13 cellular contexts compared by ENCODE assay signal in the genomic region with DNA sequence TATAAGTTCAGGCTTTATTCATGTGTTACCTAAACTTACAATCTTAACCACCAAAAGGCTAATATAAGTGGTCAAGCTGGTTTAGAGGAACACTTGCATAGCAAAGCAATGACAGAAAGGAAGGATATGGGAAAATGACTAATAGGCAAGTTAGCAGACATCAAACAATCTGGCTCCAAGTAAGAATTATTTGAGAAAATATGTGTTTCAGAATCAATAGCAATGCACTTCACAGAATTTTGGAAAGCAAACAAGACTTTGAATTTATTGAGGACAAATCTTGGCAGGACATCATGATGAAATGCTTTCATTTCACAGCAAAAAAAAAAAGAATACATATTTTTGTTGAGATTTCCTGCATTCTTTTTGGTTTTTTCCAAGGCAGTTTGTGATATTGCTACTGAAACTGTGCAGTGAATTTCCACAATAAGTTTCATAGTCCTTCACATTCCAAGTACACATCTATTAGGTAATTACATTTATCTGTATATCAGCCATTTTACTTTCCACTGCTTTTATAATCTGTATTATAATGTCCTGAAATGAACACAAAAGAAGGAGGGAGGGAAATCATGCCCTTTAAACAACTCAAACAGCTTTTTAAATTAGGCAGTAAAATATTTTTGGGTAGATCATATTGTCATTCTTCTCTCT.
DNase-seq lines count a peak whose midpoint lies in the region; ATAC-seq and TF ChIP-seq lines count a peak whose summit lies in the region.
"Had no signal": no experiment of that assay in that cellular context is flagged by ENCODE, and none has a peak within 500 bp of the region (broad histone marks: within the 10 kb centered on the region; RNA-seq: fewer than 3 reads in every experiment).

No MANE protein-coding gene starts in this region.

- no peaks in the 10 kb centered on the region for H3K36me3 ChIP-seq in H7 (replicated peaks; ENCODE audit: control insufficient read depth, insufficient read depth, low read length)

- CTCF ChIA-PET in AG04450 (lab: Charles Lee): no interaction called here

- TF ChIP-seq RAD21 in Ishikawa (IDR thresholded peaks at IDR 0.05; ENCODE audit: low read depth): no peak

- no peak overlapping the region for H3K27ac ChIP-seq in AG04450 (ENCODE audit: low read depth, low read length)

- no peaks in the 10 kb centered on the region for H3K27me3 ChIP-seq in AG04450 (ENCODE audit: control insufficient read depth, insufficient read depth, low read length)
- no peaks in the 10 kb centered on the region for H3K27me3 ChIP-seq in H7 (ENCODE audit: control insufficient read depth, insufficient read depth, low read length)
- H3K27me3 ChIP-seq: hepatocyte had no signal

- TF ChIP-seq CTCF in AG04450 (IDR thresholded peaks at IDR 0.05; ENCODE audit: low read depth, low read length): no peak

- H3K4me3 ChIP-seq in AG04450 (ENCODE audit: low read depth, low read length): no peak overlapping the region
- H3K4me3 ChIP-seq in H7 (ENCODE audit: insufficient read depth, low read depth, low read length): no peak overlapping the region
- H3K4me3 ChIP-seq: hepatocyte had no signal

- DNase-seq in AG04450 (ENCODE audit: low read depth, low spot score) (peak; percentile 38), cerebellum (ENCODE audit: low spot score) (peak; percentile 5), lung microvascular endothelial cell (ENCODE audit: low read depth in 2 of 2) (peak; percentile 56 to 94), H7 (no peak), OCI-M1 (lab: John Stamatoyannopoulos, UW) (no peak)
- no peak for DNase-seq in activated T-cell treated with anti-CD3 and anti-CD28 coated beads, Interleukin-2, amount 50 U/mL, for 48 hours
- DNase-seq: activated CD4-positive, alpha-beta T cell treated with anti-CD3 and anti-CD28 coated beads, Interleukin-2, amount 50 U/mL, for 1 hour; activated naive CD8-positive, alpha-beta T cell treated with anti-CD3 and anti-CD28 coated beads, Interleukin-2, amount 10 ng/mL, durations not matched to agents 7 days and 5 days; CD4-positive, CD25-positive, alpha-beta regulatory T cell had no signal

- POLR2A ChIA-PET in AG04450 (lab: Yijun Ruan, JAX): no interaction called here

- no peak for ATAC-seq in HG02588 (IDR thresholded peaks at IDR 0.05; ENCODE audit: unreplicated experiment)
- ATAC-seq: Right ventricle myocardium inferior had no signal

- TF ChIP-seq EP300 in Ishikawa (IDR thresholded peaks at IDR 0.05; ENCODE audit: borderline replicate concordance): peak; percentile 56; the same call in 1 of the 2 replicates

- no peaks in the 10 kb centered on the region for H3K9me3 ChIP-seq in AG04450 (ENCODE audit: control insufficient read depth, insufficient read depth, low read length)

TF ChIP-seq in Ishikawa, 13 proteins besides CTCF, POLR2A, EP300 and RAD21:
- TF ChIP-seq TEAD4 (IDR thresholded peaks at IDR 0.05) (peak; percentile 43; the same call in 1 of the 2 replicates), NFIC (IDR thresholded peaks at IDR 0.05) (peak; percentile 13; the same call in 1 of the 2 replicates)
- TF ChIP-seq, protein P1, sequence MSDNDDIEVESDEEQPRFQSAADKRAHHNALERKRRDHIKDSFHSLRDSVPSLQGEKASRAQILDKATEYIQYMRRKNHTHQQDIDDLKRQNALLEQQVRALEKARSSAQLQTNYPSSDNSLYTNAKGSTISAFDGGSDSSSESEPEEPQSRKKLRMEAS (IDR thresholded peaks at IDR 0.05): no peak

Comparison
In these comparisons a context has a peak if more than half of its experiments do, and no peak if none do; other contexts are left out.
1. DNase-seq: peak in AG04450 (single experiment), cerebellum (single experiment) and lung microvascular endothelial cell (2 of 2); none in activated T-cell treated with anti-CD3 and anti-CD28 coated beads, Interleukin-2, amount 50 U/mL, for 48 hours (0 of 2), H7 (single experiment) and OCI-M1 (single experiment).